Comparison of ENCODE assay signal across 1 cellular context in the genomic region with DNA sequence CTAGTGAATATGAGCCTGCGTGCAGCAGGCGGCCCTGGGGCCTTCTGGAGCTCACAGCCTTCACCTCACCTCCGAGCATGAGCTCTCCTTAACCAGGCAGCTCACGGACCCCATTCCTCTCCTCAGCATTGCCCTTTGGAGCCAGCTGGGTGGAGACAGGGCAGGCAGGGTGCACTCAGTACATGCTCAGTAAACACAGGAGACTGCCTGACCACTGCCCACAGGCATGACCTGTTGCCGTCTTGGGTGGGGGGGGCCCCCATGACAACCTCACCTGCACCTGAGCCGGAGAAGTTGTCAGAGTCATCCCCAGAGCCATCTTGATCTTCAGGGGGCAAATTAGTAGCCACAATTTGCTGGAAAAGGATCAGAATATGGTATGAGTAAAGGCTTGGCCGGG.
TF ChIP-seq lines count a peak whose summit lies in the region.

No MANE protein-coding gene starts in this region.

TF ChIP-seq in K562, 482 proteins besides CTCF, POLR2A, EP300 and RAD21 (continued from another document):
- TF ChIP-seq, protein P1, sequence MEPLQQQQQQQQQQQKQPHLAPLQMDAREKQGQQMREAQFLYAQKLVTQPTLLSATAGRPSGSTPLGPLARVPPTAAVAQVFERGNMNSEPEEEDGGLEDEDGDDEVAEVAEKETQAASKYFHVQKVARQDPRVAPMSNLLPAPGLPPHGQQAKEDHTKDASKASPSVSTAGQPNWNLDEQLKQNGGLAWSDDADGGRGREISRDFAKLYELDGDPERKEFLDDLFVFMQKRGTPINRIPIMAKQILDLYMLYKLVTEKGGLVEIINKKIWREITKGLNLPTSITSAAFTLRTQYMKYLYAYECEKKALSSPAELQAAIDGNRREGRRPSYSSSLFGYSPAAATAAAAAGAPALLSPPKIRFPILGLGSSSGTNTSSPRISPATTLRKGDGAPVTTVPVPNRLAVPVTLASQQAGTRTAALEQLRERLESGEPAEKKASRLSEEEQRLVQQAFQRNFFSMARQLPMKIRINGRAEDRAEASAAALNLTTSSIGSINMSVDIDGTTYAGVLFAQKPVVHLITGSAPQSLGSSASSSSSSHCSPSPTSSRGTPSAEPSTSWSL (CRISPR knock-in tag; IDR thresholded peaks at IDR 0.05; ENCODE audit: borderline replicate concordance): no peak
